In genomic region chr2:168160897-168161296, GRCh38 we compare ENCODE assay signal across 9 cellular contexts.
DNase-seq lines count a peak whose midpoint lies in the region; ATAC-seq, FAIRE-seq and TF ChIP-seq lines count a peak whose summit lies in the region.
"Had no signal": no experiment of that assay in that cellular context is flagged by ENCODE, and none has a peak within 500 bp of the region (broad histone marks: within the 10 kb centered on the region; RNA-seq: fewer than 3 reads in every experiment).

No MANE protein-coding gene starts in this region.

- no peaks in the 10 kb centered on the region for H4K20me1 ChIP-seq in keratinocyte (ENCODE audit: control insufficient read depth, extremely low read depth, insufficient read depth, low read length)

- H2AFZ ChIP-seq in keratinocyte (ENCODE audit: control insufficient read depth, low read length) = no peak overlapping the region

- peaks cover 36% of the 10 kb centered on the region for H3K4me1 Mint-ChIP-seq in HFFc6 (ENCODE audit: low read depth)

- no peaks in the 10 kb centered on the region for H3K79me2 ChIP-seq in keratinocyte (ENCODE audit: control insufficient read depth, insufficient read depth, low read length)

- H3K27ac ChIP-seq in RWPE2 (ENCODE audit: poor library complexity, severe bottlenecking) (no peak overlapping the region), keratinocyte (ENCODE audit: control insufficient read depth, insufficient read depth, low read length) (no peak overlapping the region)

- H3K27ac Mint-ChIP-seq in HFFc6 = no peak overlapping the region

- H3K27me3 ChIP-seq in GM06990 (replicated peaks; ENCODE audit: control insufficient read depth, insufficient read depth, low read length) = no peaks in the 10 kb centered on the region; the same call in 1 of the 2 replicates
- no peaks in the 10 kb centered on the region for H3K27me3 ChIP-seq in RWPE2 (ENCODE audit: insufficient read depth, poor library complexity, severe bottlenecking)
- H3K27me3 ChIP-seq in keratinocyte (ENCODE audit: control insufficient read depth, extremely low read depth, insufficient read depth, low read length) = no peaks in the 10 kb centered on the region

- peaks cover 2% of the 10 kb centered on the region; the same call in 1 of the 2 replicates for H3K27me3 Mint-ChIP-seq in HFFc6 (ENCODE audit: insufficient read depth)

- H3K4me3 Mint-ChIP-seq in HFFc6 = no peak overlapping the region

- no peak overlapping the region for H3K4me2 ChIP-seq in keratinocyte (ENCODE audit: control insufficient read depth, extremely low read depth, insufficient read depth, low read depth, low read length)

- H3K4me3 ChIP-seq in GM06990 (replicated peaks; ENCODE audit: low read depth, low read length) (no peak overlapping the region), RWPE2 (ENCODE audit: severe bottlenecking) (no peak overlapping the region), keratinocyte (ENCODE audit: control insufficient read depth in 2 of 3, extremely low read depth in 1 of 3, insufficient read depth in 2 of 3, low read depth in 1 of 3, low read length in 3 of 3) (no peak overlapping the region)

- dilution Hi-C loops in keratinocyte (cut with MboI; ENCODE audit: extremely low pct_ligation_motif_present, low sequenced_read_pairs) = no loop called here

- no peak for ATAC-seq in RWPE2 (ENCODE audit: low read depth)
- no peak for ATAC-seq in HG03175 (IDR thresholded peaks at IDR 0.05; ENCODE audit: unreplicated experiment)
- ATAC-seq in HG02870 (IDR thresholded peaks at IDR 0.05; ENCODE audit: unreplicated experiment) = no peak
- ATAC-seq: esophagus mucosa had no signal

- H3K9ac ChIP-seq in keratinocyte (ENCODE audit: control insufficient read depth, extremely low read depth, insufficient read depth, low read length) = no peak overlapping the region

- H3K4me1 ChIP-seq in RWPE2 (ENCODE audit: insufficient read depth, poor library complexity, severe bottlenecking) (peaks cover 18% of the 10 kb centered on the region), keratinocyte (ENCODE audit: control insufficient read depth, extremely low read depth, insufficient read depth, low read length) (peaks cover 12% of the 10 kb centered on the region)

- TF ChIP-seq CTCF in GM06990 (IDR thresholded peaks at IDR 0.05; ENCODE audit: insufficient read depth, low read length, poor library complexity, severe bottlenecking) (peak; percentile 31), HFFc6 (IDR thresholded peaks at IDR 0.05) (peak; percentile 49), RWPE2 (IDR thresholded peaks at IDR 0.05; ENCODE audit: poor library complexity, severe bottlenecking) (peak; percentile 34), keratinocyte (optimal IDR thresholded peaks at IDR 0.05 in 1 of 3, IDR thresholded peaks at IDR 0.05 in 1 of 3, conservative IDR thresholded peaks at IDR 0.05 in 1 of 3; ENCODE audit: extremely low read depth in 1 of 3, insufficient read depth in 2 of 3, low read length in 3 of 3) (peak in 2 of 3 experiments; percentile 35 to 42)

- DNase-seq in GM06990 (ENCODE audit: extremely low read depth, insufficient read length) (no peak), HFFc6 (no peak), RWPE2 (ENCODE audit: low spot score) (no peak), keratinocyte (ENCODE audit: low read depth, low spot score) (no peak), GF-D8 (lab: John Stamatoyannopoulos, UW) (no peak)
- DNase-seq: RPMI8226 had no signal

- H3K36me3 ChIP-seq in GM06990 (ENCODE audit: control insufficient read depth, insufficient read depth, low read length) (no peaks in the 10 kb centered on the region), RWPE2 (ENCODE audit: low read depth) (peaks cover 31% of the 10 kb centered on the region), keratinocyte (ENCODE audit: control insufficient read depth in 2 of 2, extremely low read depth in 1 of 2, insufficient read depth in 2 of 2, low read length in 2 of 2) (peaks cover 0 to 3% of the 10 kb centered on the region in 2 experiments)

- no peak for FAIRE-seq in keratinocyte (lab: Jason Lieb, UNC)

- no peaks in the 10 kb centered on the region for H3K9me3 ChIP-seq in RWPE2 (ENCODE audit: severe bottlenecking)
- H3K9me3 ChIP-seq in keratinocyte (ENCODE audit: control insufficient read depth, low read depth, low read length) = no peaks in the 10 kb centered on the region

- H3K9me3 Mint-ChIP-seq in HFFc6 = no peaks in the 10 kb centered on the region

- peaks cover 25% of the 10 kb centered on the region for H3K36me3 Mint-ChIP-seq in HFFc6 (ENCODE audit: low read depth)

- H3K9me1 ChIP-seq in keratinocyte (ENCODE audit: control insufficient read depth, extremely low read depth, insufficient read depth, low read length) = no peaks in the 10 kb centered on the region
